In the genomic region with DNA sequence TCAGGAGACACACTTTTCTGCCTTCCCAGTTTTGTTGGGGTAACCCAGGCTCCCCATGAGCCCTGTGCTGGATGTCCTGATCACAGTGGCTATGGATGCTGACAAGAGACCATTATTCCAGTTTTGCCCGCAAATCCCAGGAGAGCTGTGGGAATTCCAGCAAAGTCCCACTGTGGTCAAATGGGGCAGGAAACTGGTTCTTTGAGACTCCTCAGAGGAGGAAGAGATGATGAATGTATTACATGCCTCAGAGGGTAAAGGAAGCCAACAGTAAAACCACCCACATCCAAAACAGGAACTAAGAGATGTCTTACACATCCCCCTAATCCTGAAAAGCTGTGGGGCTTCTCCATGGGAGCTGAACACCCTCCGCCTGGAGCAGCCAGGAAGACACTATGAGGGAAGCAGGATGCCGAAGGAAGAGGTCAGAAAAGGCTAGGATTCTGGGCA, we compare ENCODE assay signal across 9 cellular contexts. TPM values are rescaled to one million over a fixed set of nuclear protein-coding genes. Genes with fewer than 3 reads are reported as not detected.
DNase-seq lines count a peak whose midpoint lies in the region; ATAC-seq and TF ChIP-seq lines count a peak whose summit lies in the region.
"Had no signal": no experiment of that assay in that cellular context is flagged by ENCODE, and none has a peak within 500 bp of the region (broad histone marks: within the 10 kb centered on the region; RNA-seq: fewer than 3 reads in every experiment).

No MANE protein-coding gene starts in this region.

- no peaks in the 10 kb centered on the region for H3K9me3 Mint-ChIP-seq in activated CD8-positive, alpha-beta T cell treated with anti-CD3 and anti-CD28 coated beads for 36 hours
- no peaks in the 10 kb centered on the region for H3K9me3 Mint-ChIP-seq in activated CD8-positive, alpha-beta T cell treated with anti-CD3 and anti-CD28 coated beads, Interleukin-2, amount 10 ng/mL, durations not matched to agents 7 days and 5 days (ENCODE audit: insufficient read depth)
- H3K9me3 Mint-ChIP-seq in activated B cell treated with CpG ODN at 0.5 μM for 24 hours = no peaks in the 10 kb centered on the region
- no peaks in the 10 kb centered on the region for H3K9me3 Mint-ChIP-seq in stimulated activated naive B cell treated with anti-CD40 and anti-IgM and Interleukin-4, amounts not matched to agents 10 μg/mL and 1 μg/mL and 100 μg/mL, for 72 hours

- intact Hi-C loops in activated CD8-positive, alpha-beta T cell treated with anti-CD3 and anti-CD28 coated beads for 36 hours (cut with micrococcal nuclease) = no loop called here
- intact Hi-C loops in activated B cell treated with CpG ODN at 0.5 μM for 24 hours (cut with micrococcal nuclease) (loop anchor here (1.0 kb wide), 3 partner anchors 9 to 94 kb away; partner anchors contain the start of gene MPZL1), cardiac septum (cut with DNase I) (no loop called here)

- ATAC-seq in activated CD8-positive, alpha-beta T cell treated with anti-CD3 and anti-CD28 coated beads for 36 hours = no peak
- no peak for ATAC-seq in activated CD8-positive, alpha-beta T cell treated with anti-CD3 and anti-CD28 coated beads, Interleukin-2, amount 10 ng/mL, durations not matched to agents 7 days and 5 days
- ATAC-seq in HG03442 (IDR thresholded peaks at IDR 0.05; ENCODE audit: unreplicated experiment) (peak; percentile 34), activated B cell treated with CpG ODN at 0.5 μM for 24 hours (ENCODE audit: low read depth) (peak; percentile 72)
- ATAC-seq in stimulated activated naive B cell treated with anti-CD40 and anti-IgM and Interleukin-4, amounts not matched to agents 10 μg/mL and 1 μg/mL and 100 μg/mL, for 72 hours (replicated peaks) = peak; percentile 79 to 83

- H3K4me3 Mint-ChIP-seq in activated CD8-positive, alpha-beta T cell treated with anti-CD3 and anti-CD28 coated beads for 36 hours = no peak overlapping the region
- H3K4me3 Mint-ChIP-seq in activated CD8-positive, alpha-beta T cell treated with anti-CD3 and anti-CD28 coated beads, Interleukin-2, amount 10 ng/mL, durations not matched to agents 7 days and 5 days = no peak overlapping the region
- peak overlapping the region; percentile 77 for H3K4me3 Mint-ChIP-seq in activated B cell treated with CpG ODN at 0.5 μM for 24 hours
- H3K4me3 Mint-ChIP-seq in stimulated activated naive B cell treated with anti-CD40 and anti-IgM and Interleukin-4, amounts not matched to agents 10 μg/mL and 1 μg/mL and 100 μg/mL, for 72 hours = peak overlapping the region; percentile 44 to 60

- no peak for TF ChIP-seq CTCF in activated CD8-positive, alpha-beta T cell treated with anti-CD3 and anti-CD28 coated beads for 36 hours (IDR thresholded peaks at IDR 0.05)
- TF ChIP-seq CTCF in activated B cell treated with CpG ODN at 0.5 μM for 24 hours (IDR thresholded peaks at IDR 0.05) = no peak

- H3K4me1 Mint-ChIP-seq in activated CD8-positive, alpha-beta T cell treated with anti-CD3 and anti-CD28 coated beads for 36 hours (ENCODE audit: low read depth) = peaks cover 21% of the 10 kb centered on the region
- peaks cover 19% of the 10 kb centered on the region for H3K4me1 Mint-ChIP-seq in activated CD8-positive, alpha-beta T cell treated with anti-CD3 and anti-CD28 coated beads, Interleukin-2, amount 10 ng/mL, durations not matched to agents 7 days and 5 days (ENCODE audit: low read depth)
- H3K4me1 Mint-ChIP-seq in activated B cell treated with CpG ODN at 0.5 μM for 24 hours = peaks cover 84% of the 10 kb centered on the region
- H3K4me1 Mint-ChIP-seq in stimulated activated naive B cell treated with anti-CD40 and anti-IgM and Interleukin-4, amounts not matched to agents 10 μg/mL and 1 μg/mL and 100 μg/mL, for 72 hours = peaks cover 48 to 63% of the 10 kb centered on the region in 2 donors

- CTCF ChIA-PET in activated CD8-positive, alpha-beta T cell treated with anti-CD3 and anti-CD28 coated beads for 36 hours (lab: Charles Lee) = interaction anchor here (2.1 to 2.3 kb wide), 2 partner anchors 21 to 108 kb away, joined by 6 to 8 read pairs; no protein-coding TSS in a partner anchor
- CTCF ChIA-PET in activated CD8-positive, alpha-beta T cell treated with anti-CD3 and anti-CD28 coated beads, Interleukin-2, amount 10 ng/mL, durations not matched to agents 7 days and 5 days (lab: Charles Lee) = interaction anchor here (1.4 to 1.5 kb wide), 2 partner anchors 21 to 109 kb away, joined by 3 to 5 read pairs; no protein-coding TSS in a partner anchor
- CTCF ChIA-PET in activated B cell treated with CpG ODN at 0.5 μM for 24 hours (lab: Charles Lee) = interaction anchor here (2.0 to 2.8 kb wide), 2 partner anchors 21 to 108 kb away, joined by 12 read pairs; no protein-coding TSS in a partner anchor

- POLR2A ChIA-PET in activated CD8-positive, alpha-beta T cell treated with anti-CD3 and anti-CD28 coated beads for 36 hours (lab: Charles Lee) = interaction anchor here (0.6 kb wide), 1 partner anchor 163 kb away, joined by 3 read pairs; no protein-coding TSS in a partner anchor
- POLR2A ChIA-PET in activated CD8-positive, alpha-beta T cell treated with anti-CD3 and anti-CD28 coated beads, Interleukin-2, amount 10 ng/mL, durations not matched to agents 7 days and 5 days (lab: Charles Lee) = interaction anchor here (0.6 kb wide), 1 partner anchor 13 kb away, joined by 3 read pairs; no protein-coding TSS in a partner anchor
- POLR2A ChIA-PET in activated B cell treated with CpG ODN at 0.5 μM for 24 hours (lab: Charles Lee) = interaction anchor here (0.6 to 2.0 kb wide), 12 partner anchors 10 to 272 kb away, joined by 3 to 14 read pairs (median 6); partner anchors contain the start of gene DCAF6

- no peak for DNase-seq in activated CD8-positive, alpha-beta T cell treated with anti-CD3 and anti-CD28 coated beads for 36 hours
- DNase-seq in activated CD8-positive, alpha-beta T cell treated with anti-CD3 and anti-CD28 coated beads, Interleukin-2, amount 10 ng/mL, durations not matched to agents 7 days and 5 days = no peak
- DNase-seq in activated B cell treated with CpG ODN at 0.5 μM for 24 hours (peak; percentile 53), cardiac septum (ENCODE audit: low spot score) (no peak), OCI-M2 (lab: John Stamatoyannopoulos, UW; ENCODE audit: unreplicated experiment) (no peak), DMS 273 (lab: John Stamatoyannopoulos, UW; ENCODE audit: unreplicated experiment) (no peak)
- DNase-seq in stimulated activated naive B cell treated with anti-CD40 and anti-IgM and Interleukin-4, amounts not matched to agents 10 μg/mL and 1 μg/mL and 100 μg/mL, for 72 hours = peak; percentile 72
- DNase-seq: NCI-H187 treated with DMSO at 0.1 percent for 48 hours had no signal

- H3K27ac Mint-ChIP-seq in activated CD8-positive, alpha-beta T cell treated with anti-CD3 and anti-CD28 coated beads for 36 hours = peak overlapping the region; percentile 67
- H3K27ac Mint-ChIP-seq in activated CD8-positive, alpha-beta T cell treated with anti-CD3 and anti-CD28 coated beads, Interleukin-2, amount 10 ng/mL, durations not matched to agents 7 days and 5 days = no peak overlapping the region
- peak overlapping the region; percentile 89 for H3K27ac Mint-ChIP-seq in activated B cell treated with CpG ODN at 0.5 μM for 24 hours
- peak overlapping the region; percentile 92 for H3K27ac Mint-ChIP-seq in stimulated activated naive B cell treated with anti-CD40 and anti-IgM and Interleukin-4, amounts not matched to agents 10 μg/mL and 1 μg/mL and 100 μg/mL, for 72 hours

- H3K27me3 Mint-ChIP-seq in activated CD8-positive, alpha-beta T cell treated with anti-CD3 and anti-CD28 coated beads for 36 hours = no peaks in the 10 kb centered on the region
- peaks cover 8% of the 10 kb centered on the region for H3K27me3 Mint-ChIP-seq in activated CD8-positive, alpha-beta T cell treated with anti-CD3 and anti-CD28 coated beads, Interleukin-2, amount 10 ng/mL, durations not matched to agents 7 days and 5 days (ENCODE audit: low read depth)
- H3K27me3 Mint-ChIP-seq in activated B cell treated with CpG ODN at 0.5 μM for 24 hours = no peaks in the 10 kb centered on the region
- no peaks in the 10 kb centered on the region for H3K27me3 Mint-ChIP-seq in stimulated activated naive B cell treated with anti-CD40 and anti-IgM and Interleukin-4, amounts not matched to agents 10 μg/mL and 1 μg/mL and 100 μg/mL, for 72 hours

- peaks cover 10% of the 10 kb centered on the region for H3K36me3 Mint-ChIP-seq in activated CD8-positive, alpha-beta T cell treated with anti-CD3 and anti-CD28 coated beads for 36 hours (ENCODE audit: low read depth)
- peaks cover 28% of the 10 kb centered on the region for H3K36me3 Mint-ChIP-seq in activated CD8-positive, alpha-beta T cell treated with anti-CD3 and anti-CD28 coated beads, Interleukin-2, amount 10 ng/mL, durations not matched to agents 7 days and 5 days (ENCODE audit: low read depth)
- peaks cover 39% of the 10 kb centered on the region for H3K36me3 Mint-ChIP-seq in activated B cell treated with CpG ODN at 0.5 μM for 24 hours (ENCODE audit: low read depth)
- peaks cover 18 to 25% of the 10 kb centered on the region in 2 donors for H3K36me3 Mint-ChIP-seq in stimulated activated naive B cell treated with anti-CD40 and anti-IgM and Interleukin-4, amounts not matched to agents 10 μg/mL and 1 μg/mL and 100 μg/mL, for 72 hours

RNA-seq across cellular contexts. Expression of gene MPZL1, which starts 12.8 kb away (rescaled TPM):
- total RNA-seq in activated CD8-positive, alpha-beta T cell treated with anti-CD3 and anti-CD28 coated beads for 36 hours = 10 to 100 TPM; 14.8 to 15.4 TPM
- 10 to 100 TPM; 12.5 to 13.6 TPM for total RNA-seq in activated CD8-positive, alpha-beta T cell treated with anti-CD3 and anti-CD28 coated beads, Interleukin-2, amount 10 ng/mL, durations not matched to agents 7 days and 5 days
- total RNA-seq in activated B cell treated with CpG ODN at 0.5 μM for 24 hours (27.2 and 27.4 TPM in 2 replicates), cardiac septum (35.7 TPM)

Comparison
In these comparisons a context has a peak if more than half of its experiments do, and no peak if none do; other contexts are left out.
1. ATAC-seq: peak in HG03442 (single experiment), activated B cell treated with CpG ODN at 0.5 μM for 24 hours (single experiment) and stimulated activated naive B cell treated with anti-CD40 and anti-IgM and Interleukin-4, amounts not matched to agents 10 μg/mL and 1 μg/mL and 100 μg/mL, for 72 hours (2 of 2); none in activated CD8-positive, alpha-beta T cell treated with anti-CD3 and anti-CD28 coated beads for 36 hours (single experiment) and activated CD8-positive, alpha-beta T cell treated with anti-CD3 and anti-CD28 coated beads, Interleukin-2, amount 10 ng/mL, durations not matched to agents 7 days and 5 days (single experiment).
2. DNase-seq: peak in activated B cell treated with CpG ODN at 0.5 μM for 24 hours (single experiment) and stimulated activated naive B cell treated with anti-CD40 and anti-IgM and Interleukin-4, amounts not matched to agents 10 μg/mL and 1 μg/mL and 100 μg/mL, for 72 hours (single experiment); none in activated CD8-positive, alpha-beta T cell treated with anti-CD3 and anti-CD28 coated beads for 36 hours (single experiment), activated CD8-positive, alpha-beta T cell treated with anti-CD3 and anti-CD28 coated beads, Interleukin-2, amount 10 ng/mL, durations not matched to agents 7 days and 5 days (single experiment), cardiac septum (single experiment), OCI-M2 (single experiment) and DMS 273 (single experiment).
3. H3K4me3 Mint-ChIP-seq: peak in activated B cell treated with CpG ODN at 0.5 μM for 24 hours (single experiment) and stimulated activated naive B cell treated with anti-CD40 and anti-IgM and Interleukin-4, amounts not matched to agents 10 μg/mL and 1 μg/mL and 100 μg/mL, for 72 hours (2 of 2); none in activated CD8-positive, alpha-beta T cell treated with anti-CD3 and anti-CD28 coated beads for 36 hours (single experiment) and activated CD8-positive, alpha-beta T cell treated with anti-CD3 and anti-CD28 coated beads, Interleukin-2, amount 10 ng/mL, durations not matched to agents 7 days and 5 days (single experiment).